Comparison of ENCODE assay signal across 1 cellular context in genomic region chr5:72816297-72817075, GRCh38.
TF ChIP-seq lines count a peak whose summit lies in the region.

Gene TNPO1, plus strand, starts transcription at chr5:72816661. Its CDS starts 77 bp downstream, at chr5:72816738.

TF ChIP-seq in HepG2, 621 proteins besides CTCF, POLR2A, EP300 and RAD21 (continued from another document and continues in another):
- TF ChIP-seq, protein P1, sequence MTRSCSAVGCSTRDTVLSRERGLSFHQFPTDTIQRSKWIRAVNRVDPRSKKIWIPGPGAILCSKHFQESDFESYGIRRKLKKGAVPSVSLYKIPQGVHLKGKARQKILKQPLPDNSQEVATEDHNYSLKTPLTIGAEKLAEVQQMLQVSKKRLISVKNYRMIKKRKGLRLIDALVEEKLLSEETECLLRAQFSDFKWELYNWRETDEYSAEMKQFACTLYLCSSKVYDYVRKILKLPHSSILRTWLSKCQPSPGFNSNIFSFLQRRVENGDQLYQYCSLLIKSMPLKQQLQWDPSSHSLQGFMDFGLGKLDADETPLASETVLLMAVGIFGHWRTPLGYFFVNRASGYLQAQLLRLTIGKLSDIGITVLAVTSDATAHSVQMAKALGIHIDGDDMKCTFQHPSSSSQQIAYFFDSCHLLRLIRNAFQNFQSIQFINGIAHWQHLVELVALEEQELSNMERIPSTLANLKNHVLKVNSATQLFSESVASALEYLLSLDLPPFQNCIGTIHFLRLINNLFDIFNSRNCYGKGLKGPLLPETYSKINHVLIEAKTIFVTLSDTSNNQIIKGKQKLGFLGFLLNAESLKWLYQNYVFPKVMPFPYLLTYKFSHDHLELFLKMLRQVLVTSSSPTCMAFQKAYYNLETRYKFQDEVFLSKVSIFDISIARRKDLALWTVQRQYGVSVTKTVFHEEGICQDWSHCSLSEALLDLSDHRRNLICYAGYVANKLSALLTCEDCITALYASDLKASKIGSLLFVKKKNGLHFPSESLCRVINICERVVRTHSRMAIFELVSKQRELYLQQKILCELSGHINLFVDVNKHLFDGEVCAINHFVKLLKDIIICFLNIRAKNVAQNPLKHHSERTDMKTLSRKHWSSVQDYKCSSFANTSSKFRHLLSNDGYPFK (CRISPR knock-in tag; IDR thresholded peaks at IDR 0.05; ENCODE audit: borderline replicate concordance), result no peak; the same call in 1 of the 2 replicates
- TF ChIP-seq IKZF4 (CRISPR knock-in tag; IDR thresholded peaks at IDR 0.05; ENCODE audit: borderline replicate concordance, low read depth, not compliant biosample characterization) (no peak), ZSCAN30 (CRISPR knock-in tag; IDR thresholded peaks at IDR 0.05) (no peak), ATF2 (CRISPR knock-in tag; IDR thresholded peaks at IDR 0.05) (peak; percentile 59; the same call in 1 of the 2 replicates), PBX3 (CRISPR knock-in tag; IDR thresholded peaks at IDR 0.05; ENCODE audit: borderline replicate concordance) (0 out of 2 replicates have a peak, but pooled peaks have one; percentile 70), ATRX (CRISPR knock-in tag; IDR thresholded peaks at IDR 0.05; ENCODE audit: borderline replicate concordance) (no peak), FOXA1 (IDR thresholded peaks at IDR 0.05) (no peak), FOXA1 (CRISPR knock-in tag; IDR thresholded peaks at IDR 0.05) (no peak), SYNCRIP (IDR thresholded peaks at IDR 0.05; ENCODE audit: insufficient read depth, low read depth, low read length) (no peak), ISL2 (CRISPR knock-in tag; IDR thresholded peaks at IDR 0.05) (peak; percentile 69), TSC22D2 (CRISPR knock-in tag; IDR thresholded peaks at IDR 0.05; ENCODE audit: borderline replicate concordance) (no peak), ZNF644 (CRISPR knock-in tag; IDR thresholded peaks at IDR 0.05; ENCODE audit: low read depth) (no peak), ZNF792 (CRISPR knock-in tag; IDR thresholded peaks at IDR 0.05) (no peak), ZNF20 (CRISPR knock-in tag; IDR thresholded peaks at IDR 0.05) (no peak; the same call in 1 of the 2 replicates), ZNF772 (CRISPR knock-in tag; IDR thresholded peaks at IDR 0.05) (peak; percentile 12; the same call in 1 of the 2 replicates), SSRP1 (CRISPR knock-in tag; IDR thresholded peaks at IDR 0.05) (no peak), TOE1 (CRISPR knock-in tag; IDR thresholded peaks at IDR 0.05) (no peak), PRPF4 (IDR thresholded peaks at IDR 0.05; ENCODE audit: low read depth, low read length, poor library complexity, severe bottlenecking) (no peak), NFIB (CRISPR knock-in tag; IDR thresholded peaks at IDR 0.05; ENCODE audit: borderline replicate concordance) (no peak), ZNF577 (CRISPR knock-in tag; IDR thresholded peaks at IDR 0.05; ENCODE audit: borderline replicate concordance, low read depth) (no peak)
- TF ChIP-seq, protein P2, sequence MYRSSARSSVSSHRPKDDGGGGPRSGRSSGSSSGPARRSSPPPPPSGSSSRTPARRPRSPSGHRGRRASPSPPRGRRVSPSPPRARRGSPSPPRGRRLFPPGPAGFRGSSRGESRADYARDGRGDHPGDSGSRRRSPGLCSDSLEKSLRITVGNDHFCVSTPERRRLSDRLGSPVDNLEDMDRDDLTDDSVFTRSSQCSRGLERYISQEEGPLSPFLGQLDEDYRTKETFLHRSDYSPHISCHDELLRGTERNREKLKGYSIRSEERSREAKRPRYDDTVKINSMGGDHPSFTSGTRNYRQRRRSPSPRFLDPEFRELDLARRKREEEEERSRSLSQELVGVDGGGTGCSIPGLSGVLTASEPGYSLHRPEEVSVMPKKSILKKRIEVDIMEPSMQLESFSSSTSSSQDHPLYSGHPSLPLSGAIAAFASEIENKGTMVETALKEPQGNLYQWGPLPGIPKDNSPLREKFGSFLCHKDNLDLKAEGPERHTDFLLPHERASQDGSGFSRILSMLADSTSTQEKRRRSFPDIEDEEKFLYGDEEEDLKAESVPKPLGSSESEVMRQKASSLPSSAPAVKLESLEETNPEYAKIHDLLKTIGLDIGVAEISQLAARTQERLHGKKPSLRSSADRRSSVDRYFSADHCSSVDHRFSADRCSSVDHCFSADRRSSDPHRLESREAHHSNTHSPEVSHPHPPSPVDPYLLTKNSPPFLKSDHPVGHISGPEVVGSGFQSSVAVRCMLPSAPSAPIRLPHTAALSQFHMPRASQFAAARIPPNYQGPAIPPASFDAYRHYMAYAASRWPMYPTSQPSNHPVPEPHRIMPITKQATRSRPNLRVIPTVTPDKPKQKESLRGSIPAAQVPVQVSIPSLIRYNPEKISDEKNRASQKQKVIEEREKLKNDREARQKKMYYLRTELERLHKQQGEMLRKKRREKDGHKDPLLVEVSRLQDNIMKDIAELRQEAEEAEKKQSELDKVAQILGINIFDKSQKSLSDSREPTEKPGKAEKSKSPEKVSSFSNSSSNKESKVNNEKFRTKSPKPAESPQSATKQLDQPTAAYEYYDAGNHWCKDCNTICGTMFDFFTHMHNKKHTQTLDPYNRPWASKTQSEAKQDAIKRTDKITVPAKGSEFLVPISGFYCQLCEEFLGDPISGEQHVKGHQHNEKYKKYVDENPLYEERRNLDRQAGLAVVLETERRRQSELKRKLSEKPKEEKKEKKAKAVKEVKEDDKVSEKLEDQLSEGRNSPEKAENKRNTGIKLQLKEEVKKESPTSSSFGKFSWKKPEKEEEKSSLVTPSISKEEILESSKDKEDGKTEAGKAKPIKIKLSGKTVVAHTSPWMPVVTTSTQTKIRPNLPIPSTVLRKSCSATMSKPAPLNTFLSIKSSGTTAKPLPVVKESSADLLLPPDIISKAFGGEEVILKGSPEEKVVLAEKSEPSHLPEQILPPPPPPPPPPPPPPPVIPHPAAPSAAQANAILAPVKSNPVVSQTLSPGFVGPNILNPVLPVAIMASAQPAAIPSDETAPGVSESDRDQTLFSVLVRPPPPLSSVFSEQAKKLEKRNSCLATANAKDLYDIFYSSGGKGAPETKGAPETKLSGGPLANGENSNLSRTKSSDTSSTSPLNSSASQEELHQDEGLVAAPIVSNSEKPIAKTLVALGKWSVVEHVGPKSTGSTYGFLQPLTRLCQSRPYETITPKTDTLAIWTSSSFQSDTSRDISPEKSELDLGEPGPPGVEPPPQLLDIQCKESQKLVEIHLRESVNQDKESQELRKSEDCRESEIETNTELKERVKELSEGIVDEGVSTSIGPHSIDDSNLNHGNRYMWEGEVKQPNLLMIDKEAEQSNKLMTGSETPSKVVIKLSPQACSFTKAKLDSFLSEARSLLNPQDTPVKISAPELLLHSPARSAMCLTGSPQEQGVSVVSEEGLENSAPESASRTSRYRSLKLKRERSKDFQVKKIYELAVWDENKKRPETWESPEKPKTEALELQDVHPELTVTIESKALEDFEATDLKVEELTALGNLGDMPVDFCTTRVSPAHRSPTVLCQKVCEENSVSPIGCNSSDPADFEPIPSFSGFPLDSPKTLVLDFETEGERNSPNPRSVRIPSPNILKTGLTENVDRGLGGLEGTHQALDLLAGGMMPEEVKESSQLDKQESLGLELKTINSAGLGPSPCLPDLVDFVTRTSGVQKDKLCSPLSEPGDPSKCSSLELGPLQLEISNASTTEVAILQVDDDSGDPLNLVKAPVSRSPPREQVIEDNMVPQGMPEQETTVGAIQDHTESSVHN (CRISPR knock-in tag; IDR thresholded peaks at IDR 0.05), result no peak
- TF ChIP-seq, protein P3, sequence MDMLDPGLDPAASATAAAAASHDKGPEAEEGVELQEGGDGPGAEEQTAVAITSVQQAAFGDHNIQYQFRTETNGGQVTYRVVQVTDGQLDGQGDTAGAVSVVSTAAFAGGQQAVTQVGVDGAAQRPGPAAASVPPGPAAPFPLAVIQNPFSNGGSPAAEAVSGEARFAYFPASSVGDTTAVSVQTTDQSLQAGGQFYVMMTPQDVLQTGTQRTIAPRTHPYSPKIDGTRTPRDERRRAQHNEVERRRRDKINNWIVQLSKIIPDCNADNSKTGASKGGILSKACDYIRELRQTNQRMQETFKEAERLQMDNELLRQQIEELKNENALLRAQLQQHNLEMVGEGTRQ (IDR thresholded peaks at IDR 0.05; ENCODE audit: low read depth, low read length), result no peak
- TF ChIP-seq, protein P3 (CRISPR knock-in tag; IDR thresholded peaks at IDR 0.05; ENCODE audit: borderline replicate concordance), result 0 out of 2 replicates have a peak, but pooled peaks have one; percentile 9
- TF ChIP-seq, protein P4, sequence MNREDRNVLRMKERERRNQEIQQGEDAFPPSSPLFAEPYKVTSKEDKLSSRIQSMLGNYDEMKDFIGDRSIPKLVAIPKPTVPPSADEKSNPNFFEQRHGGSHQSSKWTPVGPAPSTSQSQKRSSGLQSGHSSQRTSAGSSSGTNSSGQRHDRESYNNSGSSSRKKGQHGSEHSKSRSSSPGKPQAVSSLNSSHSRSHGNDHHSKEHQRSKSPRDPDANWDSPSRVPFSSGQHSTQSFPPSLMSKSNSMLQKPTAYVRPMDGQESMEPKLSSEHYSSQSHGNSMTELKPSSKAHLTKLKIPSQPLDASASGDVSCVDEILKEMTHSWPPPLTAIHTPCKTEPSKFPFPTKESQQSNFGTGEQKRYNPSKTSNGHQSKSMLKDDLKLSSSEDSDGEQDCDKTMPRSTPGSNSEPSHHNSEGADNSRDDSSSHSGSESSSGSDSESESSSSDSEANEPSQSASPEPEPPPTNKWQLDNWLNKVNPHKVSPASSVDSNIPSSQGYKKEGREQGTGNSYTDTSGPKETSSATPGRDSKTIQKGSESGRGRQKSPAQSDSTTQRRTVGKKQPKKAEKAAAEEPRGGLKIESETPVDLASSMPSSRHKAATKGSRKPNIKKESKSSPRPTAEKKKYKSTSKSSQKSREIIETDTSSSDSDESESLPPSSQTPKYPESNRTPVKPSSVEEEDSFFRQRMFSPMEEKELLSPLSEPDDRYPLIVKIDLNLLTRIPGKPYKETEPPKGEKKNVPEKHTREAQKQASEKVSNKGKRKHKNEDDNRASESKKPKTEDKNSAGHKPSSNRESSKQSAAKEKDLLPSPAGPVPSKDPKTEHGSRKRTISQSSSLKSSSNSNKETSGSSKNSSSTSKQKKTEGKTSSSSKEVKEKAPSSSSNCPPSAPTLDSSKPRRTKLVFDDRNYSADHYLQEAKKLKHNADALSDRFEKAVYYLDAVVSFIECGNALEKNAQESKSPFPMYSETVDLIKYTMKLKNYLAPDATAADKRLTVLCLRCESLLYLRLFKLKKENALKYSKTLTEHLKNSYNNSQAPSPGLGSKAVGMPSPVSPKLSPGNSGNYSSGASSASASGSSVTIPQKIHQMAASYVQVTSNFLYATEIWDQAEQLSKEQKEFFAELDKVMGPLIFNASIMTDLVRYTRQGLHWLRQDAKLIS (CRISPR knock-in tag; IDR thresholded peaks at IDR 0.05), result no peak
- TF ChIP-seq, protein P5, sequence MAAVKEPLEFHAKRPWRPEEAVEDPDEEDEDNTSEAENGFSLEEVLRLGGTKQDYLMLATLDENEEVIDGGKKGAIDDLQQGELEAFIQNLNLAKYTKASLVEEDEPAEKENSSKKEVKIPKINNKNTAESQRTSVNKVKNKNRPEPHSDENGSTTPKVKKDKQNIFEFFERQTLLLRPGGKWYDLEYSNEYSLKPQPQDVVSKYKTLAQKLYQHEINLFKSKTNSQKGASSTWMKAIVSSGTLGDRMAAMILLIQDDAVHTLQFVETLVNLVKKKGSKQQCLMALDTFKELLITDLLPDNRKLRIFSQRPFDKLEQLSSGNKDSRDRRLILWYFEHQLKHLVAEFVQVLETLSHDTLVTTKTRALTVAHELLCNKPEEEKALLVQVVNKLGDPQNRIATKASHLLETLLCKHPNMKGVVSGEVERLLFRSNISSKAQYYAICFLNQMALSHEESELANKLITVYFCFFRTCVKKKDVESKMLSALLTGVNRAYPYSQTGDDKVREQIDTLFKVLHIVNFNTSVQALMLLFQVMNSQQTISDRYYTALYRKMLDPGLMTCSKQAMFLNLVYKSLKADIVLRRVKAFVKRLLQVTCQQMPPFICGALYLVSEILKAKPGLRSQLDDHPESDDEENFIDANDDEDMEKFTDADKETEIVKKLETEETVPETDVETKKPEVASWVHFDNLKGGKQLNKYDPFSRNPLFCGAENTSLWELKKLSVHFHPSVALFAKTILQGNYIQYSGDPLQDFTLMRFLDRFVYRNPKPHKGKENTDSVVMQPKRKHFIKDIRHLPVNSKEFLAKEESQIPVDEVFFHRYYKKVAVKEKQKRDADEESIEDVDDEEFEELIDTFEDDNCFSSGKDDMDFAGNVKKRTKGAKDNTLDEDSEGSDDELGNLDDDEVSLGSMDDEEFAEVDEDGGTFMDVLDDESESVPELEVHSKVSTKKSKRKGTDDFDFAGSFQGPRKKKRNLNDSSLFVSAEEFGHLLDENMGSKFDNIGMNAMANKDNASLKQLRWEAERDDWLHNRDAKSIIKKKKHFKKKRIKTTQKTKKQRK (IDR thresholded peaks at IDR 0.05; ENCODE audit: low read length), result no peak
- TF ChIP-seq, protein P6, sequence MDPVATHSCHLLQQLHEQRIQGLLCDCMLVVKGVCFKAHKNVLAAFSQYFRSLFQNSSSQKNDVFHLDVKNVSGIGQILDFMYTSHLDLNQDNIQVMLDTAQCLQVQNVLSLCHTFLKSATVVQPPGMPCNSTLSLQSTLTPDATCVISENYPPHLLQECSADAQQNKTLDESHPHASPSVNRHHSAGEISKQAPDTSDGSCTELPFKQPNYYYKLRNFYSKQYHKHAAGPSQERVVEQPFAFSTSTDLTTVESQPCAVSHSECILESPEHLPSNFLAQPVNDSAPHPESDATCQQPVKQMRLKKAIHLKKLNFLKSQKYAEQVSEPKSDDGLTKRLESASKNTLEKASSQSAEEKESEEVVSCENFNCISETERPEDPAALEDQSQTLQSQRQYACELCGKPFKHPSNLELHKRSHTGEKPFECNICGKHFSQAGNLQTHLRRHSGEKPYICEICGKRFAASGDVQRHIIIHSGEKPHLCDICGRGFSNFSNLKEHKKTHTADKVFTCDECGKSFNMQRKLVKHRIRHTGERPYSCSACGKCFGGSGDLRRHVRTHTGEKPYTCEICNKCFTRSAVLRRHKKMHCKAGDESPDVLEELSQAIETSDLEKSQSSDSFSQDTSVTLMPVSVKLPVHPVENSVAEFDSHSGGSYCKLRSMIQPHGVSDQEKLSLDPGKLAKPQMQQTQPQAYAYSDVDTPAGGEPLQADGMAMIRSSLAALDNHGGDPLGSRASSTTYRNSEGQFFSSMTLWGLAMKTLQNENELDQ (CRISPR knock-in tag; IDR thresholded peaks at IDR 0.05; ENCODE audit: borderline replicate concordance), result no peak
